8 cellular contexts compared by ENCODE assay signal in the genomic region with DNA sequence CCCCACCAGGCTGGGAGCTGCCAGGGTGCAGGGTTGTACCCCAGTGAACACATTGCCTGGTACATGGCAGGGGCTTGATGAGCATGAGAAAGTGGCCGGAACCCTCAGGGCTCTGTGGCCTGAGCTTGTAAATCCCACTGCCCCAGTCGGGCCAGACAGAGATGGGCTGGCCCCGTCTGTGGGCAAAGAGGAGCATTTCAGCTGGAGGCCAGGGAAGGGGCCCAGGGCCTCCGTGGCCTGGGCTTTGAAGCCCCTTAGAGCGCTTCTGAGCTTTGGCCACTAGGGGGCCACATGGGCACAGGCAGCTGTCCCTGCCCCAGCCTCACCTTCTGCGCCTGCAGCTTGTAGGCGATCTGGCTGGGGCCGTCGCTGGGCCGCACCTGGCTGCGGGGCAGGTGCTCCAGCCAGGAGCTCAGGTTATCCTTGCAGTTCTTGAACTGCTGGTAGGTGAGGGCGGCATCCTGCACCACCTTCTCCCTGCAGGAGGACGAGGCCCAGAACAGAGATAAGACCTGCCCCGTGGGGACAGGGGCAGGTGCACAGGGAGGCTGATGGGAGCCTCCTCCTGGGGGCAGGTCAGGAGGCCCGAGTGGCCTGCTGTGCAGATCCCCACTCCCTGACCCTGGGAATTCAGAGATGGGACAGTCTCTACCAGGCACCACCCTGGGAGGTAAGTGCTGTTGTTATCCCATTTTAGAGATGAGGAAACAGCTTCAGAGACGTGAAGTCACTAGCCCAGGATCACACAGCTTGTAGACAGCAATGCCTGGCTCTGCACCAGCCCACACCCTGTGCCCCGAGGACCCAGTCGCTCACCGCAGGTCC. TPM values are rescaled to one million over a fixed set of nuclear protein-coding genes. Genes with fewer than 3 reads are reported as not detected.
DNase-seq lines count a peak whose midpoint lies in the region; ATAC-seq and TF ChIP-seq lines count a peak whose summit lies in the region.

No MANE protein-coding gene starts in this region.

- H3K4me2 ChIP-seq in osteoblast (ENCODE audit: insufficient read depth, low read length) = no peak overlapping the region

- H3K27ac ChIP-seq in osteoblast (ENCODE audit: low read depth, low read length) (no peak overlapping the region), thyroid gland (no peak overlapping the region)

- H3K4me1 ChIP-seq in osteoblast (ENCODE audit: insufficient read depth, low read length) (no peaks in the 10 kb centered on the region), thyroid gland (no peaks in the 10 kb centered on the region)

- 43 to 70% methylated on average over 3 to 4 of the region's 19 CpGs for WGBS in thyroid gland, 2 donors

- H3K9me3 ChIP-seq in osteoblast (ENCODE audit: low read depth, low read length) (no peaks in the 10 kb centered on the region), thyroid gland (no peaks in the 10 kb centered on the region)

- ATAC-seq in HG03457 (IDR thresholded peaks at IDR 0.05; ENCODE audit: unreplicated experiment) = no peak

- no peak for TF ChIP-seq POLR2A in thyroid gland (IDR thresholded peaks at IDR 0.05)

- peak; percentile 99 for TF ChIP-seq CTCF in GM12865 (IDR thresholded peaks at IDR 0.05; ENCODE audit: insufficient read depth, low read depth, low read length, missing control alignments)
- TF ChIP-seq CTCF in LNCaP clone FGC (IDR thresholded peaks at IDR 0.05; ENCODE audit: control insufficient read depth, extremely low read depth, insufficient read depth) = peak; percentile 88
- peak; percentile 93 for TF ChIP-seq CTCF in foreskin fibroblast (IDR thresholded peaks at IDR 0.05; ENCODE audit: low read depth, low read length)
- TF ChIP-seq CTCF in osteoblast (IDR thresholded peaks at IDR 0.05; ENCODE audit: extremely low read depth, low read depth, low read length) = peak; percentile 81
- peak; percentile 84 to 98 (median 94) for TF ChIP-seq CTCF in thyroid gland (IDR thresholded peaks at IDR 0.05)

- H3K36me3 ChIP-seq in osteoblast (ENCODE audit: insufficient read depth, low read length) (no peaks in the 10 kb centered on the region), thyroid gland (peaks cover 0 to 6% of the 10 kb centered on the region in 2 donors)

- H3K79me2 ChIP-seq in osteoblast (ENCODE audit: insufficient read depth, low read length) = no peaks in the 10 kb centered on the region

- H3K27me3 ChIP-seq in osteoblast (ENCODE audit: insufficient read depth, low read length) = no peaks in the 10 kb centered on the region
- no peaks in the 10 kb centered on the region for H3K27me3 ChIP-seq in thyroid gland

- DNase-seq in GM12865 (ENCODE audit: low read depth) (peak; percentile 87), LNCaP clone FGC (ENCODE audit: low read depth) (no peak), RPMI8226 (peak; percentile 92), foreskin fibroblast (peak in 1 of 2 donors; percentile 80), osteoblast (ENCODE audit: insufficient read length, low spot score, missing footprints) (peak; percentile 99), thyroid gland (peak; percentile 78 to 80)
- DNase-seq in activated T-helper 1 cell treated with anti-CD3 and anti-CD28 coated beads, Interleukin-2, amount 50 U/mL, for 16 hours (ENCODE audit: low read depth in 1 of 2, low spot score in 1 of 2) = peak; percentile 45 to 64

- intact Hi-C loops in thyroid gland (cut with DNase I) = no loop called here

- H4K20me1 ChIP-seq in osteoblast (ENCODE audit: insufficient read depth, low read length) = no peaks in the 10 kb centered on the region

- no peak overlapping the region for H3K4me3 ChIP-seq in GM12865 (ENCODE audit: low read depth, low read length)
- no peak overlapping the region for H3K4me3 ChIP-seq in LNCaP clone FGC (ENCODE audit: low read depth, low read length)
- H3K4me3 ChIP-seq in foreskin fibroblast (ENCODE audit: low read depth in 1 of 2, low read length in 2 of 2) = no peak overlapping the region
- no peak overlapping the region for H3K4me3 ChIP-seq in osteoblast (ENCODE audit: insufficient read depth, low read length)
- no peak overlapping the region for H3K4me3 ChIP-seq in thyroid gland (replicated peaks in 1 of 3)

- no peak overlapping the region for H2AFZ ChIP-seq in osteoblast (ENCODE audit: low read length)

RNA-seq across cellular contexts. Expression of a gene that starts 12.8 kb away (rescaled TPM):
- not detected in 2 replicates for total RNA-seq in osteoblast
- total RNA-seq in thyroid gland = 10 to 100 TPM; 14.8 to 33.4 (median 23.3) TPM

RNA-seq across cellular contexts. Expression of a gene that starts 13.7 kb away (rescaled TPM):
- total RNA-seq in osteoblast (0.72 and 0.88 TPM in 2 replicates), thyroid gland (1 to 10 TPM; 3.1 to 9.7 (median 9.3) TPM)

RNA-seq across cellular contexts. Expression of a gene that starts 35.3 kb away (rescaled TPM):
- total RNA-seq in osteoblast (23.2 and 23.6 TPM in 2 replicates), thyroid gland (10 to 100 TPM in 3 of 4 donors, 1 to 10 TPM in 1; 9.5 to 24.2 (median 15.3) TPM)

RNA-seq across cellular contexts. Expression of a gene that starts 35.3 kb away (rescaled TPM):
- total RNA-seq in osteoblast = 59.2 and 59.4 TPM in 2 replicates
- 100 to 1,000 TPM in 1 of 4 donors, 10 to 100 TPM in 3; 59.6 to 102 (median 75.5) TPM for total RNA-seq in thyroid gland

RNA-seq across cellular contexts. Expression of a gene that starts 58.0 kb away (rescaled TPM):
- 22.7 and 25.3 TPM in 2 replicates for total RNA-seq in osteoblast
- 10 to 100 TPM; 48.2 to 67.0 (median 54.5) TPM for total RNA-seq in thyroid gland

Comparison
In these comparisons a context has a peak if more than half of its experiments do, and no peak if none do; other contexts are left out.
1. RNA of a gene that starts 12.8 kb away (total RNA-seq): 14.8 to 33.4 TPM in thyroid gland; not detected in osteoblast; every median in the first group is over 10 times any median in the second.
2. Peak in every context shown above with its lines, with median percentiles within 50 percentile points of each other: CTCF ChIP-seq.